ENCODE assay signal across 18 cellular contexts in genomic region chr3:163809540-163809993, GRCh38.
A peak's percentile ranks its signal among the peaks of the same experiment; 100 is the strongest.
DNase-seq lines count a peak whose midpoint lies in the region; ATAC-seq and TF ChIP-seq lines count a peak whose summit lies in the region.
"Had no signal": no experiment of that assay in that cellular context is flagged by ENCODE, and none has a peak within 500 bp of the region (broad histone marks: within the 10 kb centered on the region; RNA-seq: fewer than 3 reads in every experiment).

No MANE protein-coding gene starts in this region.

- no peak overlapping the region for H3K9ac ChIP-seq in iPS-20b (ENCODE audit: low read depth, low read length)

- no peaks in the 10 kb centered on the region for H3K27me3 Mint-ChIP-seq in effector memory CD8-positive, alpha-beta T cell

- peak overlapping the region; percentile 46 for H3K27ac ChIP-seq in iPS-20b (ENCODE audit: low read length)
- H3K27ac ChIP-seq: epithelial cell of prostate, thoracic aorta had no signal

- no peaks in the 10 kb centered on the region for H3K36me3 Mint-ChIP-seq in effector memory CD8-positive, alpha-beta T cell (ENCODE audit: insufficient read depth)

- no peaks in the 10 kb centered on the region for H3K4me1 Mint-ChIP-seq in effector memory CD8-positive, alpha-beta T cell (ENCODE audit: low read depth in 2 of 2)

- ATAC-seq in GM21619 (IDR thresholded peaks at IDR 0.05; ENCODE audit: unreplicated experiment) (peak; percentile 48), HG03469 (IDR thresholded peaks at IDR 0.05; ENCODE audit: unreplicated experiment) (peak; percentile 56), GM21529 (IDR thresholded peaks at IDR 0.05; ENCODE audit: unreplicated experiment) (no peak)
- ATAC-seq in effector memory CD8-positive, alpha-beta T cell (replicated peaks) = no peak

- no peak overlapping the region for H3K4me3 ChIP-seq in GM12865 (ENCODE audit: low read depth, low read length)
- no peak overlapping the region for H3K4me3 ChIP-seq in iPS-20b (ENCODE audit: low read length)
- H3K4me3 ChIP-seq in foreskin fibroblast (ENCODE audit: low read depth in 1 of 2, low read length in 2 of 2) = no peak overlapping the region
- H3K4me3 ChIP-seq: thoracic aorta had no signal

- H3K27me3 ChIP-seq in iPS-20b (ENCODE audit: insufficient read depth, low read length) = no peaks in the 10 kb centered on the region

- no peak overlapping the region for H3K4me3 Mint-ChIP-seq in effector memory CD8-positive, alpha-beta T cell

- peak; percentile 55 for DNase-seq in GM12865 (ENCODE audit: low read depth)
- DNase-seq in effector memory CD8-positive, alpha-beta T cell = no peak
- no peak for DNase-seq in foreskin fibroblast
- no peak for DNase-seq in islet precursor cell
- DNase-seq: activated CD4-positive, alpha-beta T cell treated with anti-CD3 and anti-CD28 coated beads, Interleukin-2, amount 50 U/mL, for 4 hours; amniotic stem cell; glutamatergic neuron; HCEC 1CT; KBM-7; kidney glomerular epithelial cell; NCI-H187; NCI-H69 had no signal

- H3K9me3 ChIP-seq in iPS-20b (ENCODE audit: insufficient read depth, low read depth, low read length) = no peaks in the 10 kb centered on the region; the same call in 1 of the 2 replicates
- H3K9me3 ChIP-seq: thoracic aorta had no signal

- H3K9me3 Mint-ChIP-seq in effector memory CD8-positive, alpha-beta T cell = peaks cover 0 to 5% of the 10 kb centered on the region in 2 donors

- no peaks in the 10 kb centered on the region for H3K36me3 ChIP-seq in iPS-20b (ENCODE audit: insufficient read depth, low read depth, low read length)
- H3K36me3 ChIP-seq: thoracic aorta had no signal

- H3K4me1 ChIP-seq in iPS-20b (ENCODE audit: insufficient read depth, low read length) = 0 out of 2 replicates have a peak, but pooled peaks cover 5% of the 10 kb centered on the region

- no peak for TF ChIP-seq CTCF in GM12865 (IDR thresholded peaks at IDR 0.05; ENCODE audit: insufficient read depth, low read depth, low read length, missing control alignments)
- no peak for TF ChIP-seq CTCF in foreskin fibroblast (IDR thresholded peaks at IDR 0.05; ENCODE audit: low read depth, low read length)

- no peak overlapping the region for H3K27ac Mint-ChIP-seq in effector memory CD8-positive, alpha-beta T cell

Comparison
In these comparisons a context has a peak if more than half of its experiments do, and no peak if none do; other contexts are left out.
1. ATAC-seq: peak in GM21619 (single experiment) and HG03469 (single experiment); none in effector memory CD8-positive, alpha-beta T cell (single experiment) and GM21529 (single experiment).